ENCODE assay signal across 6 cellular contexts in the genomic region with DNA sequence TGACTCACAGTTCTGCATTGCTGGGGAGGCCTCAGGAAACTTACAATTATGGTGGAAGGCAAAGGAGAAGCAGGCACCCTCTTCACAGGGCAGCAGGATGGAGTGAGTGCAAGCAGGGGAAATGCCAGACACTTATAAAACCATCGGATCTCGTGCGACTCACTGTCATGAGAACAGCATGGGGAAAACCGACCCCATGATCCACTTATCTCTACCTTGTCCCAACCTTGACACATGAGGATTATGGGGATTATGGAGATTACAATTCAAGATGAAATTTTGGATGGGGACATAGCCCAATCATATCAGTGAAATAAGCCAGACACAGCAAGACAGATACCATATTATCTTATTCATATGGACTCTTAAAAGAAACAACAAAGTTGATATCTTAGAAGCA.
"Had no signal": no experiment of that assay in that cellular context is flagged by ENCODE, and none has a peak within 500 bp of the region (broad histone marks: within the 10 kb centered on the region; RNA-seq: fewer than 3 reads in every experiment).

No MANE protein-coding gene starts in this region.

- H2AFZ ChIP-seq: GM23338 had no signal

- H3K4me2 ChIP-seq: GM23338 had no signal

- DNase-seq: H9, HCEC 1CT, IMR-90 had no signal

- H3K27ac Mint-ChIP-seq: GM23338, H9 had no signal

- H3K9me3 Mint-ChIP-seq: GM23338, H9 had no signal

- H3K4me3 Mint-ChIP-seq: GM23338, H9 had no signal

- H3K4me3 ChIP-seq: GM23338, K562 had no signal

- H3K27ac ChIP-seq: HL-60 had no signal
